In genomic region chr2:213068681-213069359, GRCh38 we compare ENCODE assay signal across 1 cellular context.
TF ChIP-seq lines count a peak whose summit lies in the region.

No MANE protein-coding gene starts in this region.

TF ChIP-seq in GM23338, 12 proteins besides CTCF, POLR2A, EP300 and RAD21 (continued from another document):
- TF ChIP-seq ZNF462 (CRISPR knock-in tag; IDR thresholded peaks at IDR 0.05) (no peak), STAT1 (IDR thresholded peaks at IDR 0.05; ENCODE audit: unreplicated experiment) (no peak), ETS1 (IDR thresholded peaks at IDR 0.05) (no peak), POLR2AphosphoS5 (IDR thresholded peaks at IDR 0.05; ENCODE audit: low read depth) (no peak), ZNF114 (CRISPR knock-in tag; IDR thresholded peaks at IDR 0.05) (no peak), ZNF331 (CRISPR knock-in tag; IDR thresholded peaks at IDR 0.05; ENCODE audit: low read depth) (no peak), EZH2phosphoT487 (IDR thresholded peaks at IDR 0.05; ENCODE audit: unreplicated experiment) (no peak), REST (IDR thresholded peaks at IDR 0.05; ENCODE audit: unreplicated experiment) (no peak), EZH2 (IDR thresholded peaks at IDR 0.05; ENCODE audit: low read depth, unreplicated experiment) (no peak), NANOG (IDR thresholded peaks at IDR 0.05; ENCODE audit: borderline replicate concordance) (no peak)
